ENCODE assay signal across 29 cellular contexts in genomic region chr9:111795557-111795839, GRCh38. TPM values are rescaled to one million over a fixed set of nuclear protein-coding genes. Genes with fewer than 3 reads are reported as not detected.
"Had no signal": no experiment of that assay in that cellular context is flagged by ENCODE, and none has a peak within 500 bp of the region (broad histone marks: within the 10 kb centered on the region; RNA-seq: fewer than 3 reads in every experiment).

No MANE protein-coding gene starts in this region.

- ATAC-seq: activated CD8-positive, alpha-beta T cell treated with anti-CD3 and anti-CD28 coated beads for 36 hours; activated T-cell treated with anti-CD3 and anti-CD28 coated beads, Interleukin-2, amount 50 U/mL, for 72 hours; activated T-helper 17 cell treated with anti-CD3 and anti-CD28 coated beads, Interleukin-2, amount 50 U/mL, for 72 hours; K562; Panc1; Right ventricle myocardium inferior had no signal

- H3K36me3 Mint-ChIP-seq: activated naive CD8-positive, alpha-beta T cell treated with anti-CD3 and anti-CD28 coated beads for 36 hours had no signal

- H3K27ac Mint-ChIP-seq: activated CD4-positive, alpha-beta T cell treated with anti-CD3 and anti-CD28 coated beads, Interleukin-2, amount 10 ng/mL, durations not matched to agents 24 days and 14 days; activated CD8-positive, alpha-beta T cell treated with anti-CD3 and anti-CD28 coated beads for 36 hours; activated naive CD8-positive, alpha-beta T cell treated with anti-CD3 and anti-CD28 coated beads for 36 hours; activated T-cell treated with anti-CD3 and anti-CD28 coated beads, Interleukin-2, amount 50 U/mL, for 72 hours; activated T-helper 17 cell treated with anti-CD3 and anti-CD28 coated beads, Interleukin-2, amount 50 U/mL, for 72 hours; T-helper 2 cell treated with Interferon-gamma antibody and Interleukin-4, amounts not matched to agents 5 μg/mL and 100 μg/mL, for 36 hours had no signal

- FAIRE-seq: K562, TTC549 had no signal

- H3K4me1 Mint-ChIP-seq: activated CD4-positive, alpha-beta T cell treated with anti-CD3 and anti-CD28 coated beads, Interleukin-2, amount 10 ng/mL, durations not matched to agents 24 days and 14 days; activated naive CD8-positive, alpha-beta T cell treated with anti-CD3 and anti-CD28 coated beads for 36 hours; activated T-helper 17 cell treated with anti-CD3 and anti-CD28 coated beads, Interleukin-2, amount 50 U/mL, for 72 hours had no signal

- H3K36me3 ChIP-seq: brain microvascular endothelial cell had no signal

- H3K4me3 Mint-ChIP-seq: activated CD4-positive, alpha-beta T cell treated with anti-CD3 and anti-CD28 coated beads, Interleukin-2, amount 10 ng/mL, durations not matched to agents 24 days and 14 days; activated CD8-positive, alpha-beta T cell treated with anti-CD3 and anti-CD28 coated beads for 36 hours; activated naive CD8-positive, alpha-beta T cell treated with anti-CD3 and anti-CD28 coated beads for 36 hours; activated T-helper 17 cell treated with anti-CD3 and anti-CD28 coated beads, Interleukin-2, amount 50 U/mL, for 72 hours; T-helper 2 cell treated with Interferon-gamma antibody and Interleukin-4, amounts not matched to agents 5 μg/mL and 100 μg/mL, for 36 hours had no signal

- H3K4me3 ChIP-seq: K562, SK-N-MC had no signal

- H3K27me3 Mint-ChIP-seq: activated CD4-positive, alpha-beta T cell treated with anti-CD3 and anti-CD28 coated beads, Interleukin-2, amount 10 ng/mL, durations not matched to agents 24 days and 14 days; activated CD8-positive, alpha-beta T cell treated with anti-CD3 and anti-CD28 coated beads for 36 hours; activated naive CD8-positive, alpha-beta T cell treated with anti-CD3 and anti-CD28 coated beads for 36 hours; activated T-helper 17 cell treated with anti-CD3 and anti-CD28 coated beads, Interleukin-2, amount 50 U/mL, for 72 hours had no signal

- H3K27me3 ChIP-seq: brain microvascular endothelial cell had no signal

- DNase-seq: activated CD4-positive, alpha-beta T cell treated with anti-CD3 and anti-CD28 coated beads, Interleukin-2, amount 10 ng/mL, durations not matched to agents 24 days and 14 days; activated CD4-positive, alpha-beta T cell treated with anti-CD3 and anti-CD28 coated beads, Interleukin-2, amount 50 U/mL, for 4 hours; activated CD8-positive, alpha-beta T cell treated with anti-CD3 and anti-CD28 coated beads for 36 hours; activated effector memory CD4-positive, alpha-beta T cell treated with anti-CD3 and anti-CD28 coated beads, Interleukin-2, amount 50 U/mL, for 16 hours; activated naive CD4-positive, alpha-beta T cell; activated naive CD4-positive, alpha-beta T cell treated with anti-CD3 and anti-CD28 coated beads, Interleukin-2, amount 50 U/mL, for 16 hours; activated naive CD8-positive, alpha-beta T cell treated with anti-CD3 and anti-CD28 coated beads for 36 hours; activated T-cell treated with anti-CD3 and anti-CD28 coated beads, Interleukin-2, amount 50 U/mL, for 1 hour; activated T-cell treated with anti-CD3 and anti-CD28 coated beads, Interleukin-2, amount 50 U/mL, for 72 hours; amniotic stem cell; aorta; brain microvascular endothelial cell; NCI-H1105; NCI-H1436; NCI-H1694 treated with DMSO at 0.1 percent for 48 hours; NCI-H2029; NCI-H524 treated with DMSO at 0.1 percent for 48 hours had no signal

- H3K27ac ChIP-seq: brain microvascular endothelial cell, SK-N-MC had no signal

RNA-seq across cellular contexts. Expression of gene SHOC1, which starts 0.8 kb away (rescaled TPM):
- total RNA-seq: activated CD4-positive, alpha-beta T cell treated with anti-CD3 and anti-CD28 coated beads, Interleukin-2, amount 10 ng/mL, durations not matched to agents 24 days and 14 days; activated CD8-positive, alpha-beta memory T cell treated with anti-CD3 and anti-CD28 coated beads for 36 hours; activated CD8-positive, alpha-beta T cell treated with anti-CD3 and anti-CD28 coated beads for 36 hours; activated naive CD8-positive, alpha-beta T cell treated with anti-CD3 and anti-CD28 coated beads for 36 hours; activated T-cell treated with anti-CD3 and anti-CD28 coated beads, Interleukin-2, amount 50 U/mL, for 72 hours; activated T-helper 17 cell treated with anti-CD3 and anti-CD28 coated beads, Interleukin-2, amount 50 U/mL, for 72 hours; cardiac septum; NCI-H460; Right ventricle myocardium inferior; RPMI7951; T-helper 1 cell treated with Interleukin-12 subunit alpha and Interleukin-12 subunit beta and Interleukin-4 antibody, amounts not matched to agents 30 ng/mL and 1 ng/mL, for 36 hours had no signal
- polyA plus RNA-seq: aorta had no signal
